Comparison of ENCODE assay signal across 13 cellular contexts in genomic region chr6:11035961-11036360, GRCh38. TPM values are rescaled to one million over a fixed set of nuclear protein-coding genes. Genes with fewer than 3 reads are reported as not detected.
DNase-seq lines count a peak whose midpoint lies in the region; ATAC-seq and TF ChIP-seq lines count a peak whose summit lies in the region.
"Had no signal": no experiment of that assay in that cellular context is flagged by ENCODE, and none has a peak within 500 bp of the region (broad histone marks: within the 10 kb centered on the region; RNA-seq: fewer than 3 reads in every experiment).

No MANE protein-coding gene starts in this region.

- no peaks in the 10 kb centered on the region for H4K20me1 ChIP-seq in hepatocyte (ENCODE audit: insufficient read depth, poor library complexity, severe bottlenecking)

- H3K4me1 ChIP-seq in hepatocyte (ENCODE audit: insufficient read depth) (peaks cover 8% of the 10 kb centered on the region), upper lobe of right lung (no peaks in the 10 kb centered on the region)

- 52% methylated on average over 4 of the region's 4 CpGs for WGBS in hepatocyte (ENCODE audit: low lambda C conversion rate, missing lambda C conversion rate)

- H3K4me3 ChIP-seq in hepatocyte (no peak overlapping the region), upper lobe of right lung (no peak overlapping the region)

- H2AFZ ChIP-seq in hepatocyte = no peak overlapping the region

- TF ChIP-seq CTCF in VCaP (conservative IDR thresholded peaks at IDR 0.05) = no peak
- no peak for TF ChIP-seq CTCF in hepatocyte (IDR thresholded peaks at IDR 0.05; ENCODE audit: poor library complexity)
- TF ChIP-seq CTCF in upper lobe of right lung (IDR thresholded peaks at IDR 0.05) = no peak

- H3K36me3 ChIP-seq in hepatocyte (replicated peaks; ENCODE audit: insufficient read depth, low read depth) = no peaks in the 10 kb centered on the region
- H3K36me3 ChIP-seq in upper lobe of right lung = no peaks in the 10 kb centered on the region

- peak overlapping the region; percentile 44 for H3K4me2 ChIP-seq in hepatocyte

- no peaks in the 10 kb centered on the region for H3K9me3 ChIP-seq in hepatocyte (ENCODE audit: low read depth)
- H3K9me3 ChIP-seq in upper lobe of right lung = no peaks in the 10 kb centered on the region

- peak; percentile 53 for DNase-seq in NCI-H1048 (lab: John Stamatoyannopoulos, UW)
- DNase-seq in hepatocyte (ENCODE audit: low spot score) = no peak
- DNase-seq in activated effector memory CD4-positive, alpha-beta T cell treated with anti-CD3 and anti-CD28 coated beads, Interleukin-2, amount 50 U/mL, for 16 hours = no peak
- DNase-seq in KBM-7 = no peak
- DNase-seq in upper lobe of right lung = no peak
- DNase-seq: CD8-positive, alpha-beta T cell; COR-L47; DMS53; GF-D8; HCEC 1CT; HFFc6 had no signal

- peaks cover 4% of the 10 kb centered on the region for H3K27me3 ChIP-seq in hepatocyte
- H3K27me3 ChIP-seq in upper lobe of right lung = peaks cover 32% of the 10 kb centered on the region

- intact Hi-C loops in upper lobe of right lung (cut with DNase I) = no loop called here

- H3K79me2 ChIP-seq in hepatocyte = peaks cover 12% of the 10 kb centered on the region

- in situ Hi-C loops in KBM-7 (cut with MboI; ENCODE audit: low pct_unique_long_range_greater_than_20kb, low sequenced_read_pairs) = no loop called here

- no peak for ATAC-seq in upper lobe of right lung
- ATAC-seq: CD8-positive, alpha-beta T cell had no signal

- H3K27ac ChIP-seq in VCaP = peak overlapping the region; percentile 54
- peak overlapping the region; percentile 3 for H3K27ac ChIP-seq in hepatocyte
- no peak overlapping the region for H3K27ac ChIP-seq in upper lobe of right lung

- H3K9me2 ChIP-seq in hepatocyte (replicated peaks; ENCODE audit: insufficient read depth) = no peaks in the 10 kb centered on the region

RNA-seq across cellular contexts. Expression of gene ELOVL2, which starts 8.1 kb away (rescaled TPM):
- total RNA-seq in hepatocyte (20.8 and 24.8 TPM in 2 replicates), upper lobe of right lung (0.23 TPM)
- polyA plus RNA-seq in hepatocyte = 13.6 and 13.9 TPM in 2 replicates
- total RNA-seq: CD8-positive, alpha-beta T cell had no signal
- polyA plus RNA-seq: CD14-positive monocyte had no signal

RNA-seq across cellular contexts. Expression of gene SMIM13, which starts 57.7 kb away (rescaled TPM):
- total RNA-seq in hepatocyte = 16.0 and 18.2 TPM in 2 replicates
- 9.3 and 12.3 TPM in 2 replicates for polyA plus RNA-seq in hepatocyte
- 8.4 TPM for total RNA-seq in upper lobe of right lung

Comparison
In these comparisons a context has a peak if more than half of its experiments do, and no peak if none do; other contexts are left out.
1. RNA of gene ELOVL2, which starts 8.1 kb away (total RNA-seq): 20.8 to 24.8 TPM in hepatocyte; 0.23 TPM in upper lobe of right lung (single experiment); every median in the first group is over 10 times any median in the second.